21 cellular contexts compared by ENCODE assay signal in the genomic region with DNA sequence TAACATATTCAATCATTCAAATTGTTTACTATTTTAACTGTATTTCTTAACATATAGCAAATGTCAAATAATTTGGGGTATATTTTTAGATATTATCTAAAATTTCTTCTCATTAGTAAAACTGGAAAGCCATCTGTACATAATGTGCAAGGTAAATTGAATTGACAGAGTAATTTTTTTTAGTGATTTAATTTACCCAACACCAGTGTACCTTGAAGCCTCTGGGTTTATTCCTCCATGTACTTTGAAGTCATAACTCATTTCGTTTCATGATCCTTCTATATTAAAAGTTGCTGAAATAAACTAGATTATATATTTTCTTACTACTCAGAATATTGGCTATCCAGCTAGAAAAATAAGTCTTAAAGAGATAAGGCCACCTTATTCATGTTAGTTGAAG.
"Had no signal": no experiment of that assay in that cellular context is flagged by ENCODE, and none has a peak within 500 bp of the region (broad histone marks: within the 10 kb centered on the region; RNA-seq: fewer than 3 reads in every experiment).

No MANE protein-coding gene starts in this region.

- H3K9me3 ChIP-seq: esophagus squamous epithelium, gastrocnemius medialis, lower lobe of right lung, mucosa of descending colon had no signal

- H3K36me3 ChIP-seq: esophagus squamous epithelium, gastrocnemius medialis, heart right ventricle, left lung, lower lobe of right lung had no signal

- H3K4me3 ChIP-seq: coronary artery, esophagus squamous epithelium, gastrocnemius medialis, heart right ventricle, left lung, lower lobe of right lung, mucosa of descending colon had no signal

- DNase-seq: effector memory CD4-positive, alpha-beta T cell; erythroblast; esophagus squamous epithelium; foreskin fibroblast; foreskin melanocyte; gastrocnemius medialis; glutamatergic neuron; head of caudate nucleus; heart right ventricle; hippocampal formation; left cardiac atrium; left lung; left ventricle myocardium superior; lower lobe of right lung; mesenchymal stem cell; mucosa of descending colon; naive B cell; naive thymus-derived CD8-positive, alpha-beta T cell had no signal

- H3K27me3 ChIP-seq: esophagus squamous epithelium, gastrocnemius medialis, heart right ventricle, left lung had no signal

- ATAC-seq: esophagus mucosa; gastrocnemius medialis; heart right ventricle; left cardiac atrium; left lung; left ventricle myocardium superior; lower lobe of right lung; mucosa of descending colon; naive thymus-derived CD8-positive, alpha-beta T cell had no signal

- H3K4me1 ChIP-seq: esophagus squamous epithelium, gastrocnemius medialis, heart right ventricle, left lung, lower lobe of right lung had no signal

- H3K27ac ChIP-seq: coronary artery, epithelial cell of prostate, esophagus squamous epithelium, gastrocnemius medialis, heart right ventricle, left lung, lower lobe of right lung had no signal
